Comparison of ENCODE assay signal across 14 cellular contexts in genomic region chr6:106910999-106911949, GRCh38.
A peak's percentile ranks its signal among the peaks of the same experiment; 100 is the strongest.
DNase-seq lines count a peak whose midpoint lies in the region; ATAC-seq and TF ChIP-seq lines count a peak whose summit lies in the region.
"Had no signal": no experiment of that assay in that cellular context is flagged by ENCODE, and none has a peak within 500 bp of the region (broad histone marks: within the 10 kb centered on the region; RNA-seq: fewer than 3 reads in every experiment).

No MANE protein-coding gene starts in this region.

- POLR2A ChIA-PET in CD4-positive, alpha-beta memory T cell (lab: Charles Lee; ENCODE audit: partially characterized antibody) = no interaction called here

- H3K36me3 Mint-ChIP-seq in CD4-positive, alpha-beta memory T cell = no peaks in the 10 kb centered on the region

- H3K4me1 Mint-ChIP-seq in CD4-positive, alpha-beta memory T cell = no peaks in the 10 kb centered on the region

- intact Hi-C loops in CD4-positive, alpha-beta memory T cell (cut with micrococcal nuclease) = no loop called here

- TF ChIP-seq CTCF in VCaP (conservative IDR thresholded peaks at IDR 0.05) = no peak

- CTCF ChIA-PET in CD4-positive, alpha-beta memory T cell (lab: Charles Lee; ENCODE audit: partially characterized antibody) = no interaction called here

- peaks cover 0 to 2% (median 0%) of the 10 kb centered on the region in 8 donors for H3K9me3 Mint-ChIP-seq in CD4-positive, alpha-beta memory T cell
- H3K9me3 Mint-ChIP-seq: activated T-helper 1 cell treated with anti-CD3 and anti-CD28 coated beads, Interleukin-12 subunit alpha, Interleukin-12 subunit beta, Interleukin-2, Interleukin-4 antibody, amounts not matched to agents 30 ng/mL and 10 ng/mL and 1 ng/mL, durations not matched to agents 14 hours and 24 hours and 36 hours; effector memory CD8-positive, alpha-beta T cell had no signal

- no peaks in the 10 kb centered on the region for H3K9me3 ChIP-seq in mucosa of rectum (ENCODE audit: control insufficient read depth in 2 of 2, low read length in 2 of 2)
- H3K9me3 ChIP-seq in CD4-positive, alpha-beta memory T cell (ENCODE audit: control insufficient read depth in 1 of 2, low read length in 2 of 2) = no peaks in the 10 kb centered on the region
- H3K9me3 ChIP-seq: SJSA1 had no signal

- peaks cover 5 to 19% of the 10 kb centered on the region in 2 donors for H3K4me1 ChIP-seq in mucosa of rectum (ENCODE audit: control insufficient read depth in 2 of 2, insufficient read depth in 2 of 2, low read length in 2 of 2)
- no peaks in the 10 kb centered on the region for H3K4me1 ChIP-seq in CD4-positive, alpha-beta memory T cell (ENCODE audit: insufficient read depth, low read length)
- H3K4me1 ChIP-seq: heart left ventricle, parathyroid adenoma had no signal

- H3K36me3 ChIP-seq in mucosa of rectum (ENCODE audit: control insufficient read depth in 2 of 2, insufficient read depth in 2 of 2, low read length in 2 of 2) = no peaks in the 10 kb centered on the region
- H3K36me3 ChIP-seq in CD4-positive, alpha-beta memory T cell (ENCODE audit: insufficient read depth, low read length) = no peaks in the 10 kb centered on the region
- H3K36me3 ChIP-seq: heart left ventricle, SJSA1 had no signal

- no peak overlapping the region for H3K27ac Mint-ChIP-seq in CD4-positive, alpha-beta memory T cell
- H3K27ac Mint-ChIP-seq: activated T-helper 1 cell treated with anti-CD3 and anti-CD28 coated beads, Interleukin-12 subunit alpha, Interleukin-12 subunit beta, Interleukin-2, Interleukin-4 antibody, amounts not matched to agents 30 ng/mL and 10 ng/mL and 1 ng/mL, durations not matched to agents 14 hours and 24 hours and 36 hours; effector memory CD8-positive, alpha-beta T cell had no signal

- no peak overlapping the region for H3K9ac ChIP-seq in mucosa of rectum (ENCODE audit: low read depth in 1 of 2, low read length in 2 of 2)
- H3K9ac ChIP-seq: parathyroid adenoma had no signal

- DNase-seq in NCI-H2196 (lab: John Stamatoyannopoulos, UW; ENCODE audit: unreplicated experiment) = peak; percentile 23
- no peak for DNase-seq in NCI-H2196 treated with DMSO at 0.1 percent for 48 hours (lab: John Stamatoyannopoulos, UW; ENCODE audit: unreplicated experiment)
- peak; percentile 28 for DNase-seq in NCI-H1092 (lab: John Stamatoyannopoulos, UW)
- no peak for DNase-seq in CD4-positive, alpha-beta memory T cell
- no peak for DNase-seq in mesenteric fat pad (ENCODE audit: low spot score)
- DNase-seq: effector memory CD8-positive, alpha-beta T cell; heart left ventricle; NCI-H526 treated with DMSO at 0.1 percent for 48 hours had no signal

- peak overlapping the region; percentile 98 for H3K27ac ChIP-seq in VCaP
- peak overlapping the region; percentile 25 to 61 for H3K27ac ChIP-seq in mucosa of rectum (ENCODE audit: low read depth in 2 of 2, low read length in 2 of 2)
- H3K27ac ChIP-seq in CD4-positive, alpha-beta memory T cell (ENCODE audit: low read depth, low read length) = no peak overlapping the region
- H3K27ac ChIP-seq: heart left ventricle, parathyroid adenoma, SJSA1 had no signal

- no peak for ATAC-seq in GM18873 (IDR thresholded peaks at IDR 0.05; ENCODE audit: low FRiP score, unreplicated experiment)
- ATAC-seq: effector memory CD8-positive, alpha-beta T cell; heart left ventricle had no signal

- no peak overlapping the region for H3K4me3 Mint-ChIP-seq in CD4-positive, alpha-beta memory T cell
- H3K4me3 Mint-ChIP-seq: activated T-helper 1 cell treated with anti-CD3 and anti-CD28 coated beads, Interleukin-12 subunit alpha, Interleukin-12 subunit beta, Interleukin-2, Interleukin-4 antibody, amounts not matched to agents 30 ng/mL and 10 ng/mL and 1 ng/mL, durations not matched to agents 14 hours and 24 hours and 36 hours; effector memory CD8-positive, alpha-beta T cell had no signal

- peaks cover 0 to 3% of the 10 kb centered on the region in 2 donors for H3K27me3 Mint-ChIP-seq in CD4-positive, alpha-beta memory T cell

- H3K4me3 ChIP-seq in mucosa of rectum (ENCODE audit: low read length in 2 of 2) = no peak overlapping the region
- H3K4me3 ChIP-seq in CD4-positive, alpha-beta memory T cell (ENCODE audit: low read length in 2 of 2) = no peak overlapping the region
- H3K4me3 ChIP-seq: heart left ventricle, SJSA1 had no signal

- no peaks in the 10 kb centered on the region for H3K27me3 ChIP-seq in mucosa of rectum (ENCODE audit: control insufficient read depth in 2 of 2, insufficient read depth in 2 of 2, low read length in 2 of 2)
- H3K27me3 ChIP-seq in CD4-positive, alpha-beta memory T cell (ENCODE audit: insufficient read depth, low read length) = no peaks in the 10 kb centered on the region
- H3K27me3 ChIP-seq: heart left ventricle, SJSA1 had no signal

Comparison
In these comparisons a context has a peak if more than half of its experiments do, and no peak if none do; other contexts are left out.
1. DNase-seq: peak in NCI-H2196 (single experiment) and NCI-H1092 (single experiment); none in NCI-H2196 treated with DMSO at 0.1 percent for 48 hours (single experiment), CD4-positive, alpha-beta memory T cell (0 of 5) and mesenteric fat pad (single experiment).